ENCODE assay signal across 8 cellular contexts in genomic region chr4:185201983-185202962, GRCh38. TPM values are rescaled to one million over a fixed set of nuclear protein-coding genes. Genes with fewer than 3 reads are reported as not detected.
DNase-seq lines count a peak whose midpoint lies in the region; ATAC-seq and TF ChIP-seq lines count a peak whose summit lies in the region.

No MANE protein-coding gene starts in this region.

- no peak for TF ChIP-seq CTCF in activated CD8-positive, alpha-beta T cell treated with anti-CD3 and anti-CD28 coated beads for 36 hours (IDR thresholded peaks at IDR 0.05)
- no peak for TF ChIP-seq CTCF in fibroblast of pulmonary artery (IDR thresholded peaks at IDR 0.05; ENCODE audit: low read length, missing control alignments)

- H3K4me3 ChIP-seq in BLaER1 treated with 17β-estradiol and CSF1 and Interleukin-3, amounts not matched to agents 10 nM and 100 nM: peak overlapping the region; percentile 68 to 80 (median 75); a peak in 19 of 20 replicates
- peak overlapping the region; percentile 60 for H3K4me3 ChIP-seq in fibroblast of pulmonary artery (replicated peaks; ENCODE audit: low read depth, low read length)

- no peaks in the 10 kb centered on the region for H3K9me3 ChIP-seq in BLaER1 treated with 17β-estradiol and CSF1 and Interleukin-3, amounts not matched to agents 10 nM and 100 nM (replicated peaks in 1 of 11)

- peak overlapping the region; percentile 78 for H3K4me3 Mint-ChIP-seq in activated CD8-positive, alpha-beta T cell treated with anti-CD3 and anti-CD28 coated beads for 36 hours
- peak overlapping the region; percentile 89 for H3K4me3 Mint-ChIP-seq in stimulated activated memory B cell treated with anti-CD40 and anti-IgM and Interleukin-4, amounts not matched to agents 10 μg/mL and 1 μg/mL and 100 μg/mL, for 72 hours

- H3K36me3 Mint-ChIP-seq in activated CD8-positive, alpha-beta T cell treated with anti-CD3 and anti-CD28 coated beads for 36 hours (ENCODE audit: low read depth): peaks cover 26% of the 10 kb centered on the region
- H3K36me3 Mint-ChIP-seq in stimulated activated memory B cell treated with anti-CD40 and anti-IgM and Interleukin-4, amounts not matched to agents 10 μg/mL and 1 μg/mL and 100 μg/mL, for 72 hours: peaks cover 13% of the 10 kb centered on the region

- no peaks in the 10 kb centered on the region for H3K27me3 ChIP-seq in BLaER1 treated with 17β-estradiol and CSF1 and Interleukin-3, amounts not matched to agents 10 nM and 100 nM

- DNase-seq in HuH-7 (ENCODE audit: low spot score) (peak; percentile 21), fibroblast of pulmonary artery (ENCODE audit: low read depth) (peak; percentile 77), nucleus accumbens (lab: John Stamatoyannopoulos, UW) (no peak)
- peak; percentile 11 for DNase-seq in activated CD8-positive, alpha-beta T cell treated with anti-CD3 and anti-CD28 coated beads for 36 hours
- DNase-seq in activated CD4-positive, CD25-positive, alpha-beta regulatory T cell treated with anti-CD3 and anti-CD28 coated beads, Interleukin-2, amount 50 U/mL, for 72 hours: no peak

- H3K9ac ChIP-seq in BLaER1 treated with 17β-estradiol and CSF1 and Interleukin-3, amounts not matched to agents 10 nM and 100 nM: peak overlapping the region in 10 of 11 experiments; percentile 90 to 97 (median 92); a peak in 19 of 22 replicates

- H3K4me1 ChIP-seq in BLaER1 treated with 17β-estradiol and CSF1 and Interleukin-3, amounts not matched to agents 10 nM and 100 nM: peaks cover 33 to 52% (median 44%) of the 10 kb centered on the region in 10 experiments

- peaks cover 4 to 41% (median 24%) of the 10 kb centered on the region in 11 experiments; a peak in 20 of 22 replicates for H3K36me3 ChIP-seq in BLaER1 treated with 17β-estradiol and CSF1 and Interleukin-3, amounts not matched to agents 10 nM and 100 nM

- H3K9me3 Mint-ChIP-seq in activated CD8-positive, alpha-beta T cell treated with anti-CD3 and anti-CD28 coated beads for 36 hours: no peaks in the 10 kb centered on the region
- H3K9me3 Mint-ChIP-seq in stimulated activated memory B cell treated with anti-CD40 and anti-IgM and Interleukin-4, amounts not matched to agents 10 μg/mL and 1 μg/mL and 100 μg/mL, for 72 hours: no peaks in the 10 kb centered on the region

- ATAC-seq in activated CD8-positive, alpha-beta T cell treated with anti-CD3 and anti-CD28 coated beads for 36 hours: no peak
- no peak for ATAC-seq in stimulated activated memory B cell treated with anti-CD40 and anti-IgM and Interleukin-4, amounts not matched to agents 10 μg/mL and 1 μg/mL and 100 μg/mL, for 72 hours
- ATAC-seq in HG03457 (IDR thresholded peaks at IDR 0.05; ENCODE audit: unreplicated experiment): no peak

- no peaks in the 10 kb centered on the region for H3K27me3 Mint-ChIP-seq in activated CD8-positive, alpha-beta T cell treated with anti-CD3 and anti-CD28 coated beads for 36 hours
- H3K27me3 Mint-ChIP-seq in stimulated activated memory B cell treated with anti-CD40 and anti-IgM and Interleukin-4, amounts not matched to agents 10 μg/mL and 1 μg/mL and 100 μg/mL, for 72 hours: no peaks in the 10 kb centered on the region

- H3K4me1 Mint-ChIP-seq in activated CD8-positive, alpha-beta T cell treated with anti-CD3 and anti-CD28 coated beads for 36 hours (ENCODE audit: low read depth): peaks cover 38% of the 10 kb centered on the region
- peaks cover 48% of the 10 kb centered on the region for H3K4me1 Mint-ChIP-seq in stimulated activated memory B cell treated with anti-CD40 and anti-IgM and Interleukin-4, amounts not matched to agents 10 μg/mL and 1 μg/mL and 100 μg/mL, for 72 hours

- H3K4me2 ChIP-seq in BLaER1 treated with 17β-estradiol and CSF1 and Interleukin-3, amounts not matched to agents 10 nM and 100 nM: peak overlapping the region; percentile 78 to 97 (median 92)

- peaks cover 9 to 43% (median 31%) of the 10 kb centered on the region in 11 experiments; a peak in 12 of 22 replicates for H4K20me1 ChIP-seq in BLaER1 treated with 17β-estradiol and CSF1 and Interleukin-3, amounts not matched to agents 10 nM and 100 nM

- intact Hi-C loops in activated CD8-positive, alpha-beta T cell treated with anti-CD3 and anti-CD28 coated beads for 36 hours (cut with micrococcal nuclease): loop anchor here (10.0 kb wide), 1 partner anchor 193 kb away; the partner anchor contains the start of genes ANKRD37 and LRP2BP

- POLR2A ChIA-PET in activated CD8-positive, alpha-beta T cell treated with anti-CD3 and anti-CD28 coated beads for 36 hours (lab: Charles Lee): interaction anchor here (0.5 to 1.4 kb wide), 2 partner anchors 17 to 816 kb away, joined by 3 read pairs; no protein-coding TSS in a partner anchor

- peak overlapping the region in 10 of 11 experiments; percentile 92 to 98 (median 96); a peak in 19 of 22 replicates for H3K27ac ChIP-seq in BLaER1 treated with 17β-estradiol and CSF1 and Interleukin-3, amounts not matched to agents 10 nM and 100 nM

- CTCF ChIA-PET in activated CD8-positive, alpha-beta T cell treated with anti-CD3 and anti-CD28 coated beads for 36 hours (lab: Charles Lee): interaction anchor here (1.0 to 10.2 kb wide), 2 partner anchors 17 to 146 kb away, joined by 3 to 81 read pairs; no protein-coding TSS in a partner anchor

- peak overlapping the region; percentile 97 for H3K27ac Mint-ChIP-seq in activated CD8-positive, alpha-beta T cell treated with anti-CD3 and anti-CD28 coated beads for 36 hours
- peak overlapping the region; percentile 92 for H3K27ac Mint-ChIP-seq in stimulated activated memory B cell treated with anti-CD40 and anti-IgM and Interleukin-4, amounts not matched to agents 10 μg/mL and 1 μg/mL and 100 μg/mL, for 72 hours

RNA-seq across cellular contexts. Expression of gene CFAP97, which starts 1.5 kb away (rescaled TPM):
- total RNA-seq in activated CD8-positive, alpha-beta T cell treated with anti-CD3 and anti-CD28 coated beads for 36 hours: 10 to 100 TPM; 48.5 to 50.3 TPM

RNA-seq across cellular contexts. Expression of gene SNX25, which starts 7.1 kb away (rescaled TPM):
- 10 to 100 TPM; 24.0 to 24.3 TPM for total RNA-seq in activated CD8-positive, alpha-beta T cell treated with anti-CD3 and anti-CD28 coated beads for 36 hours

RNA-seq across cellular contexts. Expression of gene SLC25A4, which starts 59.2 kb away (rescaled TPM):
- 1 to 10 TPM; 8.5 to 8.7 TPM for total RNA-seq in activated CD8-positive, alpha-beta T cell treated with anti-CD3 and anti-CD28 coated beads for 36 hours

Comparison
In these comparisons a context has a peak if more than half of its experiments do, and no peak if none do; other contexts are left out.
1. DNase-seq: peak in HuH-7 (single experiment), activated CD8-positive, alpha-beta T cell treated with anti-CD3 and anti-CD28 coated beads for 36 hours (single experiment) and fibroblast of pulmonary artery (single experiment); none in activated CD4-positive, CD25-positive, alpha-beta regulatory T cell treated with anti-CD3 and anti-CD28 coated beads, Interleukin-2, amount 50 U/mL, for 72 hours (single experiment) and nucleus accumbens (0 of 56).